ENCODE assay signal across 17 cellular contexts in the genomic region with DNA sequence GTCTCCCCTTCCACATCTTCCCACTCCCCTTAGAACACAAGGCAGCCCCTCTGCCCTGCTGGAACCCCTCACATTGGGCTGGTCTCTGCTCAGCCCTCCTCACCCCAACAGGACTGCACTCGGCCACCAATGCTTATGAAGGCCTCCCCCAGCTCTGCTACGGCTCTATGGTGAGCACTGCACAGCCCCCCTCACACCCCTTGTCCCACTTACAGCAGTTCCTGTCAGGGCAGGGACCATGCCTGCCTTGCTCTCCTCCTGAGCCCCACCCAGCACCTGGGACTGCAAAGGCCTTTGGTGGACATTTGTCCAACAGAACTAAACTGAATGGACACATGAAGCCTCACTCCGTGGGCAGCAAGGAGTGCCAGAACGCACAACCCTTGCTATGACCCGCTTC.
DNase-seq lines count a peak whose midpoint lies in the region; ATAC-seq and TF ChIP-seq lines count a peak whose summit lies in the region.
"Had no signal": no experiment of that assay in that cellular context is flagged by ENCODE, and none has a peak within 500 bp of the region (broad histone marks: within the 10 kb centered on the region; RNA-seq: fewer than 3 reads in every experiment).

No MANE protein-coding gene starts in this region.

- no peak overlapping the region for H3K27ac ChIP-seq in suprapubic skin
- H3K27ac ChIP-seq: GM23248 had no signal

- H3K36me3 ChIP-seq in suprapubic skin: no peaks in the 10 kb centered on the region

- H3K4me3 Mint-ChIP-seq in glutamatergic neuron (ENCODE audit: unreplicated experiment): no peak overlapping the region
- H3K4me3 Mint-ChIP-seq in activated T-helper 2 cell treated with anti-CD3 and anti-CD28 coated beads, Interferon-gamma antibody, Interleukin-2, Interleukin-4, amounts not matched to agents 10 μg/mL and 5 μg/mL and 100 μg/mL, durations not matched to agents 14 hours and 24 hours and 36 hours (ENCODE audit: low read depth): no peak overlapping the region
- no peak overlapping the region for H3K4me3 Mint-ChIP-seq in T-helper 17 cell
- H3K4me3 Mint-ChIP-seq: CD14-positive monocyte; CD4-positive, alpha-beta T cell; CD8-positive, alpha-beta memory T cell had no signal

- intact Hi-C loops in posterior vena cava (cut with DNase I): loop anchor here in 1 of 2 donors (10.0 kb wide), 1 partner anchor 370 kb away; no protein-coding TSS in a partner anchor
- intact Hi-C loops in activated T-helper 2 cell treated with anti-CD3 and anti-CD28 coated beads, Interferon-gamma antibody, Interleukin-2, Interleukin-4, amounts not matched to agents 10 μg/mL and 5 μg/mL and 100 μg/mL, durations not matched to agents 14 hours and 24 hours and 36 hours (cut with micrococcal nuclease): no loop called here

- peaks cover 5% of the 10 kb centered on the region for H3K9me3 Mint-ChIP-seq in glutamatergic neuron (ENCODE audit: unreplicated experiment)
- no peaks in the 10 kb centered on the region for H3K9me3 Mint-ChIP-seq in activated T-helper 2 cell treated with anti-CD3 and anti-CD28 coated beads, Interferon-gamma antibody, Interleukin-2, Interleukin-4, amounts not matched to agents 10 μg/mL and 5 μg/mL and 100 μg/mL, durations not matched to agents 14 hours and 24 hours and 36 hours
- H3K9me3 Mint-ChIP-seq: CD14-positive monocyte; CD4-positive, alpha-beta T cell; CD8-positive, alpha-beta memory T cell had no signal

- DNase-seq in glutamatergic neuron (peak; percentile 4), posterior vena cava (ENCODE audit: low spot score) (peak; percentile 42), suprapubic skin (ENCODE audit: low spot score in 2 of 2) (peak; percentile 22 to 63), T-helper 17 cell (no peak)
- DNase-seq in activated T-helper 2 cell treated with anti-CD3 and anti-CD28 coated beads, Interferon-gamma antibody, Interleukin-2, Interleukin-4, amounts not matched to agents 10 μg/mL and 5 μg/mL and 100 μg/mL, durations not matched to agents 14 hours and 24 hours and 36 hours (ENCODE audit: low spot score): no peak
- DNase-seq: CD8-positive, alpha-beta memory T cell; DMS 273 treated with DMSO at 0.1 percent for 48 hours; DMS79; EL; GDM1; GM23248; H7; HCEC 1CT had no signal

- peaks cover 6% of the 10 kb centered on the region for H3K27me3 Mint-ChIP-seq in glutamatergic neuron (ENCODE audit: unreplicated experiment)
- H3K27me3 Mint-ChIP-seq in activated T-helper 2 cell treated with anti-CD3 and anti-CD28 coated beads, Interferon-gamma antibody, Interleukin-2, Interleukin-4, amounts not matched to agents 10 μg/mL and 5 μg/mL and 100 μg/mL, durations not matched to agents 14 hours and 24 hours and 36 hours (ENCODE audit: low read depth): peaks cover 2% of the 10 kb centered on the region
- peaks cover 75% of the 10 kb centered on the region for H3K27me3 Mint-ChIP-seq in T-helper 17 cell

- H3K27ac Mint-ChIP-seq in glutamatergic neuron (ENCODE audit: unreplicated experiment) (no peak overlapping the region), T-helper 17 cell (no peak overlapping the region)
- no peak overlapping the region for H3K27ac Mint-ChIP-seq in activated T-helper 2 cell treated with anti-CD3 and anti-CD28 coated beads, Interferon-gamma antibody, Interleukin-2, Interleukin-4, amounts not matched to agents 10 μg/mL and 5 μg/mL and 100 μg/mL, durations not matched to agents 14 hours and 24 hours and 36 hours
- H3K27ac Mint-ChIP-seq: CD14-positive monocyte; CD4-positive, alpha-beta T cell; CD8-positive, alpha-beta memory T cell had no signal

- 90% methylated on average over 5 of the region's 5 CpGs for WGBS in suprapubic skin

- no peaks in the 10 kb centered on the region for H3K9me3 ChIP-seq in suprapubic skin
- H3K9me3 ChIP-seq in T-helper 17 cell (ENCODE audit: control insufficient read depth, low read length, poor library complexity, severe bottlenecking): no peaks in the 10 kb centered on the region

- no peak for ATAC-seq in T-helper 17 cell
- ATAC-seq in HG03280 (IDR thresholded peaks at IDR 0.05; ENCODE audit: unreplicated experiment): no peak
- ATAC-seq: GM12878 had no signal

- H3K27me3 ChIP-seq in suprapubic skin: no peaks in the 10 kb centered on the region

- H3K4me1 ChIP-seq in suprapubic skin: no peaks in the 10 kb centered on the region

- H3K36me3 Mint-ChIP-seq in glutamatergic neuron (ENCODE audit: unreplicated experiment) (no peaks in the 10 kb centered on the region), T-helper 17 cell (ENCODE audit: low read depth) (no peaks in the 10 kb centered on the region)
- H3K36me3 Mint-ChIP-seq in activated T-helper 2 cell treated with anti-CD3 and anti-CD28 coated beads, Interferon-gamma antibody, Interleukin-2, Interleukin-4, amounts not matched to agents 10 μg/mL and 5 μg/mL and 100 μg/mL, durations not matched to agents 14 hours and 24 hours and 36 hours (ENCODE audit: low read depth): no peaks in the 10 kb centered on the region
- H3K36me3 Mint-ChIP-seq: CD14-positive monocyte; CD8-positive, alpha-beta memory T cell had no signal

- TF ChIP-seq POLR2A in suprapubic skin (IDR thresholded peaks at IDR 0.05): no peak

- H3K4me1 Mint-ChIP-seq in glutamatergic neuron (ENCODE audit: low read depth, unreplicated experiment) (peaks cover 7% of the 10 kb centered on the region), T-helper 17 cell (no peaks in the 10 kb centered on the region)
- H3K4me1 Mint-ChIP-seq in activated T-helper 2 cell treated with anti-CD3 and anti-CD28 coated beads, Interferon-gamma antibody, Interleukin-2, Interleukin-4, amounts not matched to agents 10 μg/mL and 5 μg/mL and 100 μg/mL, durations not matched to agents 14 hours and 24 hours and 36 hours (ENCODE audit: low read depth): no peaks in the 10 kb centered on the region
- H3K4me1 Mint-ChIP-seq: CD14-positive monocyte; CD8-positive, alpha-beta memory T cell had no signal

- TF ChIP-seq CTCF in glutamatergic neuron (IDR thresholded peaks at IDR 0.05; ENCODE audit: partially characterized antibody, unreplicated experiment) (no peak), suprapubic skin (IDR thresholded peaks at IDR 0.05) (no peak)

- TF ChIP-seq EP300 in suprapubic skin (IDR thresholded peaks at IDR 0.05): no peak

- no peak overlapping the region for H3K4me3 ChIP-seq in suprapubic skin
- H3K4me3 ChIP-seq: GM12878, GM23248 had no signal

Comparison
In these comparisons a context has a peak if more than half of its experiments do, and no peak if none do; other contexts are left out.
1. DNase-seq: peak in glutamatergic neuron (single experiment), posterior vena cava (single experiment) and suprapubic skin (2 of 2); none in activated T-helper 2 cell treated with anti-CD3 and anti-CD28 coated beads, Interferon-gamma antibody, Interleukin-2, Interleukin-4, amounts not matched to agents 10 μg/mL and 5 μg/mL and 100 μg/mL, durations not matched to agents 14 hours and 24 hours and 36 hours (single experiment) and T-helper 17 cell (0 of 3).